ENCODE assay signal across 8 cellular contexts in the genomic region with DNA sequence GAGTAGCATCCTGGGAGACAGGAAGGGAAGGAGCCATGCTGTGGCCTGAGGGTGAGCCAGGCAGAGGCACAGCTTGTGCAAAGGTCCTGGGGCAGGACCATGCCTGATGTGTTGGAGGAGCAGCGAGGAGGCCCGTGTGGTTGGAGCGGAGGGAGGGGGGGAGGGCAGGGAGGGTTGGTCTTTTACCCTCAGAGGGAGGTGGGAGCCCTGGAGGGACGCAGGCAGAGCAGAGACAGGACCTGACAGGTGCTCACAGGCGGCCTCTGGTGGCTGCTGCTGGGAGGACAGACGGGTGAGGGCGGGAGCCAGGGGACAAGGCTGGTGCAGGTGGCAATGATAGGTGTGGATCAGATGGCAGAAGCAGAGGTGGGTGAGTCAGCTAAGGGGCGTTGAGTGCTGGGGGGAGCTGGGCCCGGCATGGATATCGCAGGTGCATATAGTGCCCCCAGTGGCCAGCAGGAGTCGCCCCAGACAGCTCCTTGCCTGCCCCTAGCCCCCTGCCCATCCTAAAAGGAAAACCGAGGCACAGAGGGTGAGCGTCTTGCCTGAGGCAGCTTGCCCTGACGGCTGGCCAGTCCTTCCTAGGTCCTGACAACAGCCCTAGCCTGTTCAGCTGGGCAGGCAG. TPM values are rescaled to one million over a fixed set of nuclear protein-coding genes. Genes with fewer than 3 reads are reported as not detected.
DNase-seq lines count a peak whose midpoint lies in the region; ATAC-seq and TF ChIP-seq lines count a peak whose summit lies in the region.

No MANE protein-coding gene starts in this region.

- peak overlapping the region in 2 of 8 donors; percentile 56 to 64 for H3K4me3 Mint-ChIP-seq in naive B cell
- H3K4me3 Mint-ChIP-seq in stimulated activated naive CD8-positive, alpha-beta T cell treated with anti-CD3 and anti-CD28 coated beads, Interleukin-15, amount 100 ng/mL, for 72 hours, result no peak overlapping the region

- H3K36me3 ChIP-seq in GM06990 (ENCODE audit: control insufficient read depth, insufficient read depth, low read length), result no peaks in the 10 kb centered on the region

- H3K4me1 Mint-ChIP-seq in naive B cell, result peaks cover 15 to 23% (median 20%) of the 10 kb centered on the region in 3 donors
- peaks cover 16% of the 10 kb centered on the region for H3K4me1 Mint-ChIP-seq in stimulated activated naive CD8-positive, alpha-beta T cell treated with anti-CD3 and anti-CD28 coated beads, Interleukin-15, amount 100 ng/mL, for 72 hours

- DNase-seq in GM06990 (ENCODE audit: extremely low read depth, insufficient read length) (peak; percentile 81), NCI-H146 (lab: John Stamatoyannopoulos, UW) (peak; percentile 53), dorsolateral prefrontal cortex (peak in 2 of 10 donors; percentile 52 to 54), naive B cell (peak; percentile 41)
- DNase-seq in activated CD4-positive, alpha-beta T cell treated with anti-CD3 and anti-CD28 coated beads, Interleukin-2, amount 50 U/mL, for 1 hour, result peak; percentile 79
- DNase-seq in stimulated activated naive CD8-positive, alpha-beta T cell treated with anti-CD3 and anti-CD28 coated beads, Interleukin-15, amount 100 ng/mL, for 72 hours, result peak; percentile 54 to 73

- TF ChIP-seq CTCF in GM06990 (IDR thresholded peaks at IDR 0.05; ENCODE audit: insufficient read depth, low read length, poor library complexity, severe bottlenecking) (peak; percentile 91), dorsolateral prefrontal cortex (IDR thresholded peaks at IDR 0.05 in 54 of 56, conservative IDR thresholded peaks at IDR 0.05 in 2 of 56; ENCODE audit: low read depth in 1 of 56, partially characterized antibody in 56 of 56) (peak in 55 of 56 donors; percentile 11 to 71 (median 56))

- no peak overlapping the region for H3K27ac ChIP-seq in dorsolateral prefrontal cortex

- H3K4me3 ChIP-seq in GM06990 (replicated peaks; ENCODE audit: low read depth, low read length), result no peak overlapping the region
- H3K4me3 ChIP-seq in dorsolateral prefrontal cortex, result no peak overlapping the region

- H3K27me3 ChIP-seq in GM06990 (replicated peaks; ENCODE audit: control insufficient read depth, insufficient read depth, low read length) (no peaks in the 10 kb centered on the region), dorsolateral prefrontal cortex (no peaks in the 10 kb centered on the region)

- H3K36me3 Mint-ChIP-seq in naive B cell, result no peaks in the 10 kb centered on the region

- ATAC-seq in naive B cell (ENCODE audit: low read depth in 2 of 2) (peak; percentile 70 to 72), GM19455 (IDR thresholded peaks at IDR 0.05; ENCODE audit: unreplicated experiment) (no peak), HG02759 (IDR thresholded peaks at IDR 0.05; ENCODE audit: unreplicated experiment) (no peak)
- ATAC-seq in stimulated activated naive CD8-positive, alpha-beta T cell treated with anti-CD3 and anti-CD28 coated beads, Interleukin-15, amount 100 ng/mL, for 72 hours, result peak; percentile 91

- no peaks in the 10 kb centered on the region for H3K9me3 Mint-ChIP-seq in naive B cell
- H3K9me3 Mint-ChIP-seq in stimulated activated naive CD8-positive, alpha-beta T cell treated with anti-CD3 and anti-CD28 coated beads, Interleukin-15, amount 100 ng/mL, for 72 hours, result no peaks in the 10 kb centered on the region

- intact Hi-C loops in dorsolateral prefrontal cortex (cut with DNase I), result no loop called here

- peak overlapping the region in 2 of 6 donors; percentile 52 to 78 for H3K27ac Mint-ChIP-seq in naive B cell
- H3K27ac Mint-ChIP-seq in stimulated activated naive CD8-positive, alpha-beta T cell treated with anti-CD3 and anti-CD28 coated beads, Interleukin-15, amount 100 ng/mL, for 72 hours, result no peak overlapping the region

- H3K27me3 Mint-ChIP-seq in naive B cell, result peaks cover 0 to 4% (median 0%) of the 10 kb centered on the region in 3 donors
- no peaks in the 10 kb centered on the region for H3K27me3 Mint-ChIP-seq in stimulated activated naive CD8-positive, alpha-beta T cell treated with anti-CD3 and anti-CD28 coated beads, Interleukin-15, amount 100 ng/mL, for 72 hours

RNA-seq across cellular contexts. Expression of gene GNA15, which starts 9.8 kb away (rescaled TPM):
- 10 to 100 TPM in 2 of 120 experiments, 1 to 10 TPM in 118; 2.3 to 11.9 (median 6.1) TPM for total RNA-seq in dorsolateral prefrontal cortex
- polyA plus RNA-seq in naive B cell (ENCODE audit: low read depth in 6 of 6), result under 1 TPM in 3 of 6 donors, not detected in 3; 0.21 to 0.59 (median 0.53) TPM

RNA-seq across cellular contexts. Expression of gene GNA11, which starts 31.9 kb away (rescaled TPM):
- 100 to 1,000 TPM in 1 of 120 experiments, 10 to 100 TPM in 119; 48.7 to 103 (median 61.3) TPM for total RNA-seq in dorsolateral prefrontal cortex
- 1 to 10 TPM in 2 of 6 donors, under 1 TPM in 3, not detected in 1; 0.23 to 1.2 (median 0.99) TPM for polyA plus RNA-seq in naive B cell (ENCODE audit: low read depth in 6 of 6)

RNA-seq across cellular contexts. Expression of gene S1PR4, which starts 52.6 kb away (rescaled TPM):
- total RNA-seq in dorsolateral prefrontal cortex, result 1 to 10 TPM in 9 of 120 experiments, under 1 TPM in 55, not detected in 56; 0.28 to 3.3 (median 0.64) TPM
- polyA plus RNA-seq in naive B cell (ENCODE audit: low read depth in 6 of 6), result 100 to 1,000 TPM; 307 to 524 (median 405) TPM

RNA-seq across cellular contexts. Expression of gene NCLN, which starts 59.7 kb away (rescaled TPM):
- 10 to 100 TPM; 27.6 to 59.4 (median 41.0) TPM for total RNA-seq in dorsolateral prefrontal cortex
- polyA plus RNA-seq in naive B cell (ENCODE audit: low read depth in 6 of 6), result 10 to 100 TPM; 17.1 to 47.6 (median 29.2) TPM

Comparison
In these comparisons a context has a peak if more than half of its experiments do, and no peak if none do; other contexts are left out.
1. ATAC-seq: peak in naive B cell (2 of 2) and stimulated activated naive CD8-positive, alpha-beta T cell treated with anti-CD3 and anti-CD28 coated beads, Interleukin-15, amount 100 ng/mL, for 72 hours (single experiment); none in GM19455 (single experiment) and HG02759 (single experiment).